ENCODE assay signal across 9 cellular contexts in genomic region chr6:4788953-4789584, GRCh38. TPM values are rescaled to one million over a fixed set of nuclear protein-coding genes. Genes with fewer than 3 reads are reported as not detected.
DNase-seq lines count a peak whose midpoint lies in the region; ATAC-seq and TF ChIP-seq lines count a peak whose summit lies in the region.
"Had no signal": no experiment of that assay in that cellular context is flagged by ENCODE, and none has a peak within 500 bp of the region (broad histone marks: within the 10 kb centered on the region; RNA-seq: fewer than 3 reads in every experiment).

No MANE protein-coding gene starts in this region.

- DNase-seq in GM13977 (ENCODE audit: low spot score) (no peak), foreskin keratinocyte (no peak), NCI-H748 (lab: John Stamatoyannopoulos, UW; ENCODE audit: unreplicated experiment) (no peak), posterior vena cava (ENCODE audit: low spot score) (no peak), cerebellar cortex (ENCODE audit: low spot score) (no peak)
- DNase-seq in activated CD4-positive, alpha-beta T cell treated with anti-CD3 and anti-CD28 coated beads for 48 hours = no peak
- DNase-seq: activated effector memory CD4-positive, alpha-beta T cell treated with anti-CD3 and anti-CD28 coated beads, Interleukin-2, amount 50 U/mL, for 16 hours had no signal

- no peak overlapping the region for H3K27ac ChIP-seq in foreskin keratinocyte

- intact Hi-C loops in posterior vena cava (cut with DNase I) = no loop called here

- no peaks in the 10 kb centered on the region for H3K27me3 ChIP-seq in foreskin keratinocyte

- TF ChIP-seq CTCF in GM13977 (IDR thresholded peaks at IDR 0.05; ENCODE audit: extremely low read depth, insufficient read depth, missing control alignments) = peak; percentile 34
- no peak for TF ChIP-seq CTCF in foreskin keratinocyte (conservative IDR thresholded peaks at IDR 0.05)

- in situ Hi-C loops in GM13977 (cut with MboI; ENCODE audit: low pct_unique_long_range_greater_than_20kb, low sequenced_read_pairs, unreplicated experiment) = no loop called here

- H3K4me1 ChIP-seq in foreskin keratinocyte = no peaks in the 10 kb centered on the region

- ATAC-seq in GM21423 (IDR thresholded peaks at IDR 0.05; ENCODE audit: unreplicated experiment) = peak; percentile 94
- peak; percentile 84 for ATAC-seq in HG03139 (IDR thresholded peaks at IDR 0.05; ENCODE audit: unreplicated experiment)
- ATAC-seq in foreskin keratinocyte = peak; percentile 39

RNA-seq across cellular contexts. Expression of gene CDYL, which starts 12.9 kb away (rescaled TPM):
- 38.4 and 40.8 TPM in 2 replicates for total RNA-seq in foreskin keratinocyte
- polyA plus RNA-seq in foreskin keratinocyte = 10.5 and 11.0 TPM in 2 replicates
- total RNA-seq in posterior vena cava = 10 to 100 TPM; 38.7 to 38.8 TPM

Comparison
In these comparisons a context has a peak if more than half of its experiments do, and no peak if none do; other contexts are left out.
1. ATAC-seq: peak in every context shown above with its lines; median percentile 94 in GM21423; 84 in HG03139; 39 in foreskin keratinocyte.